Comparison of ENCODE assay signal across 18 cellular contexts in the genomic region with DNA sequence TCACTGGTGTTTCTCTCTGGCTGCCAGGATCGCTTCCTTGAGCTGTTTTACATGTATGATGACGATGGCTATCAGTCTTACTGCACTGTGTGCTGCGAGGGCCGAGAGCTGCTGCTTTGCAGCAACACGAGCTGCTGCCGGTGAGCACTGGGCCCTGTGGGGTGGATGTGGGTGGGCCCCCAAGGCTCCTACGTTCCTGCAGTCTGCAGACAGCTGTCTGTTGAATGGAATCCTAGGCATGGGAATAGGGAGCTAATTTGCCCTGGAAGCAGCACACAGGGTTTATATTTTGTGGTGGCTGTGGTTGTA. TPM values are rescaled to one million over a fixed set of nuclear protein-coding genes. Genes with fewer than 3 reads are reported as not detected.
DNase-seq lines count a peak whose midpoint lies in the region; ATAC-seq, FAIRE-seq and TF ChIP-seq lines count a peak whose summit lies in the region.
"Had no signal": no experiment of that assay in that cellular context is flagged by ENCODE, and none has a peak within 500 bp of the region (broad histone marks: within the 10 kb centered on the region; RNA-seq: fewer than 3 reads in every experiment).

No MANE protein-coding gene starts in this region.

- no peak for FAIRE-seq in GM12878 (lab: Jason Lieb, UNC)
- FAIRE-seq: GM18507 had no signal

- no peaks in the 10 kb centered on the region for H3K9me3 Mint-ChIP-seq in H9
- H3K9me3 Mint-ChIP-seq in naive thymus-derived CD4-positive, alpha-beta T cell, result no peaks in the 10 kb centered on the region
- H3K9me3 Mint-ChIP-seq: immature natural killer cell had no signal

- H2BK20ac ChIP-seq in H9 (ENCODE audit: low read depth, low read length, poor library complexity, severe bottlenecking), result no peak overlapping the region

- in situ Hi-C loops in GM12878 (cut with MboI), result no loop called here

- TF ChIP-seq CTCF in H9 (conservative IDR thresholded peaks at IDR 0.05) (no peak), GM12878 (IDR thresholded peaks at IDR 0.05 in 2 of 3, conservative IDR thresholded peaks at IDR 0.05 in 1 of 3; ENCODE audit: control insufficient read depth in 2 of 3, extremely low read depth in 1 of 3, insufficient read depth in 1 of 3, low read depth in 3 of 3, low read length in 3 of 3) (no peak)

- no TSS peak for BruUV-seq in GM12878 (replicated peaks; lab: Mats Ljungman, UMichigan)

- H3K4me3 Mint-ChIP-seq in H9, result no peak overlapping the region
- H3K4me3 Mint-ChIP-seq in naive thymus-derived CD4-positive, alpha-beta T cell, result peak overlapping the region in 2 of 10 donors; percentile 16 to 34
- H3K4me3 Mint-ChIP-seq: immature natural killer cell had no signal

- no peaks in the 10 kb centered on the region for H3K23me2 ChIP-seq in H9 (ENCODE audit: insufficient read length, low read depth, low read length, poor library complexity, severe bottlenecking)

- H3K4ac ChIP-seq in H9 (ENCODE audit: low read depth, low read length), result no peak overlapping the region

- H4K91ac ChIP-seq in H9 (ENCODE audit: insufficient read length, low read depth, low read length), result no peak overlapping the region

- no peak overlapping the region for H3K56ac ChIP-seq in H9 (ENCODE audit: insufficient read length, low read depth, low read length)

- no peak overlapping the region for H4K5ac ChIP-seq in H9 (ENCODE audit: insufficient read length, low read depth, low read length)

- RAD21 ChIA-PET in GM12878 (lab: Charles Lee; ENCODE audit: unreplicated experiment), result no interaction called here

- H3K4me1 ChIP-seq in BLaER1 (peaks cover 76% of the 10 kb centered on the region), H9 (ENCODE audit: insufficient read depth, low read length) (no peaks in the 10 kb centered on the region), GM12878 (ENCODE audit: control insufficient read depth, insufficient read depth, low read length) (peaks cover 26% of the 10 kb centered on the region)
- H3K4me1 ChIP-seq in naive thymus-derived CD4-positive, alpha-beta T cell (ENCODE audit: control insufficient read depth in 2 of 2, insufficient read depth in 2 of 2, low read length in 2 of 2), result peaks cover 3 to 45% of the 10 kb centered on the region in 2 donors
- H3K4me1 ChIP-seq: thyroid gland had no signal

- no peak overlapping the region for H3K18ac ChIP-seq in H9 (ENCODE audit: insufficient read length, low read depth, low read length)

- intact Hi-C loops in GM12878 (cut with micrococcal nuclease; ENCODE audit: unreplicated experiment), result no loop called here
- intact Hi-C loops in naive thymus-derived CD4-positive, alpha-beta T cell (cut with micrococcal nuclease), result no loop called here

- H4K8ac ChIP-seq in H9 (replicated peaks; ENCODE audit: insufficient read length, low read depth, low read length), result no peak overlapping the region

- H2AK5ac ChIP-seq in H9 (ENCODE audit: insufficient read length, low read length), result no peak overlapping the region

- no peak for TF ChIP-seq EP300 in GM12878 (IDR thresholded peaks at IDR 0.05; ENCODE audit: borderline replicate concordance in 1 of 2, control insufficient read depth in 1 of 2, low read depth in 2 of 2, low read length in 2 of 2)

- H4K20me1 ChIP-seq in BLaER1 (no peaks in the 10 kb centered on the region), H9 (ENCODE audit: control insufficient read depth, insufficient read depth, insufficient read length) (no peaks in the 10 kb centered on the region), GM12878 (ENCODE audit: control insufficient read depth, insufficient read depth) (no peaks in the 10 kb centered on the region)

- H2BK120ac ChIP-seq in H9 (ENCODE audit: low read depth, low read length, poor library complexity, severe bottlenecking), result no peak overlapping the region

- WGBS in H9 (ENCODE audit: extremely low coverage, insufficient read length, low lambda C conversion rate), result no CpG with 5 or more reads among the region's 7 CpGs
- 54% methylated on average over 7 of the region's 7 CpGs for WGBS in GM12878 (ENCODE audit: insufficient coverage, insufficient replicate concordance, low lambda C conversion rate, missing lambda C conversion rate)

- peak overlapping the region; percentile 88 for H3K27ac ChIP-seq in BLaER1
- no peak overlapping the region for H3K27ac ChIP-seq in H9 (ENCODE audit: insufficient read length, low read depth, low read length)
- H3K27ac ChIP-seq in GM12878 (ENCODE audit: control insufficient read depth, insufficient read depth), result no peak overlapping the region
- H3K27ac ChIP-seq in naive thymus-derived CD4-positive, alpha-beta T cell (ENCODE audit: low read depth, low read length), result no peak overlapping the region
- H3K27ac ChIP-seq: GM23248, heart right ventricle, right atrium auricular region, thyroid gland had no signal

- peaks cover 2% of the 10 kb centered on the region; the same call in 1 of the 2 replicates for H3K27me3 Mint-ChIP-seq in H9 (ENCODE audit: low read depth)
- H3K27me3 Mint-ChIP-seq in naive thymus-derived CD4-positive, alpha-beta T cell, result no peaks in the 10 kb centered on the region

- no peak for TF ChIP-seq POLR2A in GM12878 (IDR thresholded peaks at IDR 0.05; ENCODE audit: low read depth, low read length)

- H3K27ac Mint-ChIP-seq in H9, result peak overlapping the region in 2 of 3 experiments; percentile 95 to 97; a peak in 4 of 7 replicates
- peak overlapping the region in 8 of 9 donors; percentile 41 to 94 (median 82) for H3K27ac Mint-ChIP-seq in naive thymus-derived CD4-positive, alpha-beta T cell
- H3K27ac Mint-ChIP-seq: immature natural killer cell had no signal

- H3K79me1 ChIP-seq in H9 (ENCODE audit: insufficient read depth, low read depth, low read length, poor library complexity, severe bottlenecking), result peaks cover 2% of the 10 kb centered on the region

- peak overlapping the region; percentile 94 for H3K4me2 ChIP-seq in BLaER1
- no peak overlapping the region for H3K4me2 ChIP-seq in H9 (ENCODE audit: insufficient read depth, insufficient read length, low read length)
- no peak overlapping the region for H3K4me2 ChIP-seq in GM12878 (ENCODE audit: control insufficient read depth, insufficient read depth)

- H3K27me3 ChIP-seq in BLaER1 (no peaks in the 10 kb centered on the region), H9 (ENCODE audit: insufficient read depth, low read length) (no peaks in the 10 kb centered on the region), GM12878 (replicated peaks in 1 of 2; ENCODE audit: control insufficient read depth in 2 of 2, insufficient read depth in 2 of 2, low read length in 1 of 2) (no peaks in the 10 kb centered on the region)
- H3K27me3 ChIP-seq in naive thymus-derived CD4-positive, alpha-beta T cell (ENCODE audit: control insufficient read depth in 2 of 2, insufficient read depth in 2 of 2, low read length in 2 of 2), result no peaks in the 10 kb centered on the region
- H3K27me3 ChIP-seq: heart right ventricle, right atrium auricular region, thyroid gland had no signal

- peaks cover 20 to 29% of the 10 kb centered on the region in 2 experiments for H3K4me1 Mint-ChIP-seq in H9
- peaks cover 14 to 52% (median 50%) of the 10 kb centered on the region in 7 donors for H3K4me1 Mint-ChIP-seq in naive thymus-derived CD4-positive, alpha-beta T cell
- H3K4me1 Mint-ChIP-seq: immature natural killer cell had no signal

- POLR2A ChIA-PET in GM12878 (lab: Charles Lee), result interaction anchor here (0.5 to 0.8 kb wide), 3 partner anchors 261 to 397 kb away, joined by 3 to 6 read pairs (median 4); no protein-coding TSS in a partner anchor
- POLR2A ChIA-PET in naive thymus-derived CD4-positive, alpha-beta T cell (lab: Charles Lee), result interaction anchor here (0.8 to 2.3 kb wide), 3 partner anchors 18 to 36 kb away, joined by 3 to 10 read pairs (median 3); a partner anchor contains a TSS

- SMC1A ChIA-PET in GM12878 (lab: Charles Lee; ENCODE audit: uncharacterized antibody, unreplicated experiment), result interaction anchor here (0.8 kb wide), 1 partner anchor 88 kb away, joined by 3 read pairs; no protein-coding TSS in a partner anchor

- H3K9me3 ChIP-seq in BLaER1, result no peaks in the 10 kb centered on the region
- no peaks in the 10 kb centered on the region for H3K9me3 ChIP-seq in H9 (ENCODE audit: control insufficient read depth, low read depth, low read length)
- H3K9me3 ChIP-seq in GM12878 (replicated peaks; ENCODE audit: control insufficient read depth, insufficient read depth, low read length), result no peaks in the 10 kb centered on the region
- H3K9me3 ChIP-seq in naive thymus-derived CD4-positive, alpha-beta T cell (ENCODE audit: control insufficient read depth in 2 of 3, low read length in 3 of 3), result no peaks in the 10 kb centered on the region
- H3K9me3 ChIP-seq: Caco-2, heart right ventricle, right atrium auricular region, thyroid gland had no signal

- CTCF ChIA-PET in GM12878 (lab: Yijun Ruan, JAX), result interaction anchor here (0.8 to 1.2 kb wide), 3 partner anchors 18 to 123 kb away, joined by 3 to 4 read pairs (median 3); a partner anchor contains a TSS
- CTCF ChIA-PET in naive thymus-derived CD4-positive, alpha-beta T cell (lab: Charles Lee), result no interaction called here

- ATAC-seq in GM12878 (no peak), GM19324 (IDR thresholded peaks at IDR 0.05; ENCODE audit: low FRiP score, unreplicated experiment) (no peak), SK-N-SH treated with all-trans-retinoic acid at 6 μM for 48 hours (no peak), GM21390 (IDR thresholded peaks at IDR 0.05; ENCODE audit: unreplicated experiment) (no peak)
- ATAC-seq in naive thymus-derived CD4-positive, alpha-beta T cell, result no peak
- ATAC-seq: heart right ventricle had no signal

- H2BK5ac ChIP-seq in H9 (ENCODE audit: insufficient read length, low read length), result no peak overlapping the region

- H2AFZ ChIP-seq in H9 (ENCODE audit: low read length) (no peak overlapping the region), GM12878 (ENCODE audit: control insufficient read depth, low read depth, low read length) (peak overlapping the region; percentile 3; the same call in 1 of the 2 replicates)
- H2AFZ ChIP-seq: GM23248 had no signal

- H3K4me3 ChIP-seq in BLaER1, result peak overlapping the region; percentile 38; the same call in 1 of the 2 replicates
- H3K4me3 ChIP-seq in GM12878, result no peak overlapping the region
- H3K4me3 ChIP-seq in naive thymus-derived CD4-positive, alpha-beta T cell (ENCODE audit: low read length), result no peak overlapping the region
- H3K4me3 ChIP-seq: GM23248, heart right ventricle, right atrium auricular region, thyroid gland had no signal

- DNase-seq in H9 (no peak), GM12878 (ENCODE audit: low read depth, low spot score) (no peak), NCI-H1092 treated with DMSO at 0.1 percent for 48 hours (lab: John Stamatoyannopoulos, UW) (no peak)
- DNase-seq in naive thymus-derived CD4-positive, alpha-beta T cell, result no peak
- DNase-seq: activated CD4-positive, CD25-positive, alpha-beta regulatory T cell; Caco-2; GM23248; heart right ventricle; immature natural killer cell; NCI-H1417; NCI-H82; thyroid gland had no signal

- H2BK15ac ChIP-seq in H9 (ENCODE audit: low read depth, low read length), result no peak overlapping the region

- peaks cover 21% of the 10 kb centered on the region for H3K36me3 ChIP-seq in BLaER1
- no peaks in the 10 kb centered on the region for H3K36me3 ChIP-seq in GM12878 (ENCODE audit: control insufficient read depth in 2 of 2, insufficient read depth in 2 of 2, low read length in 1 of 2)
- H3K36me3 ChIP-seq in naive thymus-derived CD4-positive, alpha-beta T cell (ENCODE audit: control insufficient read depth in 2 of 3, insufficient read depth in 3 of 3, low read length in 3 of 3), result no peaks in the 10 kb centered on the region
- H3K36me3 ChIP-seq: right atrium auricular region, thyroid gland had no signal

- no peak for TF ChIP-seq RAD21 in GM12878 (IDR thresholded peaks at IDR 0.05; ENCODE audit: insufficient read depth, low read depth, low read length)

- H3K14ac ChIP-seq in H9 (ENCODE audit: insufficient read depth, low read length), result no peak overlapping the region

- H3K79me2 ChIP-seq in H9 (ENCODE audit: insufficient read depth, low read length), result no peaks in the 10 kb centered on the region
- H3K79me2 ChIP-seq in GM12878 (ENCODE audit: control insufficient read depth, insufficient read depth, low read length), result no peaks in the 10 kb centered on the region

- H2BK12ac ChIP-seq in H9 (ENCODE audit: insufficient read length, low read depth, low read length), result no peak overlapping the region

- no peak overlapping the region for H3T11ph ChIP-seq in H9 (ENCODE audit: low read length)

- H3K23ac ChIP-seq in H9 (ENCODE audit: insufficient read length, low read depth, low read length), result no peak overlapping the region

- H3K9ac ChIP-seq in BLaER1 (peak overlapping the region; percentile 76), H9 (ENCODE audit: extremely low read depth, insufficient read length, low read length) (no peak overlapping the region), GM12878 (ENCODE audit: control insufficient read depth, insufficient read depth, low read length) (no peak overlapping the region)
- H3K9ac ChIP-seq: GM23248 had no signal

- peaks cover 80 to 99% (median 97%) of the 10 kb centered on the region in 3 experiments for H3K36me3 Mint-ChIP-seq in H9 (ENCODE audit: insufficient read depth in 1 of 3, low read depth in 3 of 3)
- peaks cover 0 to 4% (median 0%) of the 10 kb centered on the region in 5 donors for H3K36me3 Mint-ChIP-seq in naive thymus-derived CD4-positive, alpha-beta T cell

RNA-seq across cellular contexts. Expression of a gene that starts 22.6 kb away (rescaled TPM):
- total RNA-seq in H9 (2021) (286 and 289 TPM in 2 replicates), GM12878 (2014; rRNA removed) (85.2 and 108 TPM in 2 replicates), GM12878 (2014; rRNA removed; fragmentation: Illumina TruSeq; extraction: Trizol) (83.2 and 89.2 TPM in 2 replicates), GM12878 (2021) (133 TPM in 2 replicates)
- 37.7 and 38.1 TPM in 2 replicates for total RNA-seq in GM12878 (2013; cell fraction: nucleolus; rRNA removed)
- 84.6 TPM for polyA plus RNA-seq in GM12878 (2011; ENCODE audit: low read depth)
- polyA plus RNA-seq in GM12878 (2011; rRNA removed) (117 and 137 TPM in 2 replicates), GM12878 (2014; fragmentation: Illumina TruSeq; extraction: Trizol) (151 and 168 TPM in 2 replicates), GM12878 (2014; fragmentation: Nextera tagmentation; extraction: Ambion mirVana) (100 to 1,000 TPM; 128 to 142 TPM), GM12878 (2014; rRNA removed) (108 and 117 TPM in 2 replicates), GM12878 (2016; fragmentation: Nextera tagmentation; extraction: Ambion mirVana) (100 to 1,000 TPM; 108 to 109 TPM)
- polyA plus RNA-seq in GM12878 (2011; cell fraction: cytosol; rRNA removed), result 58.1 and 75.1 TPM in 2 replicates
- polyA plus RNA-seq in GM12878 (2011; cell fraction: nucleus; rRNA removed), result 29.6 and 50.0 TPM in 2 replicates
- 84.5 and 93.7 TPM in 2 replicates for polyA plus RNA-seq in GM12878 (2012)
- 52.4 and 66.1 TPM in 2 replicates for polyA minus RNA-seq in GM12878 (2011; rRNA and poly(A)+ RNA removed)
- polyA minus RNA-seq in GM12878 (2011; cell fraction: cytosol; rRNA and poly(A)+ RNA removed), result 30.9 and 33.0 TPM in 2 replicates
- 10.6 and 19.1 TPM in 2 replicates for polyA minus RNA-seq in GM12878 (2011; cell fraction: nucleus; rRNA and poly(A)+ RNA removed)
- 100 to 1,000 TPM in 3 of 5 experiments, 10 to 100 TPM in 2; 83.0 to 118 (median 107) TPM for total RNA-seq in naive thymus-derived CD4-positive, alpha-beta T cell
- polyA plus RNA-seq in naive thymus-derived CD4-positive, alpha-beta T cell, result 100 to 1,000 TPM in 1 of 2 donors, 10 to 100 TPM in 1; 91.3 to 105 TPM

RNA-seq across cellular contexts. Expression of a gene that starts 34.9 kb away (rescaled TPM):
- total RNA-seq in H9 (2021) (980 and 996 TPM in 2 replicates), GM12878 (2014; rRNA removed) (1.1 and 1.6 TPM in 2 replicates), GM12878 (2014; rRNA removed; fragmentation: Illumina TruSeq; extraction: Trizol) (1.2 TPM in 2 replicates), GM12878 (2021) (1.8 and 1.9 TPM in 2 replicates)
- 0.40 and 0.47 TPM in 2 replicates for total RNA-seq in GM12878 (2013; cell fraction: nucleolus; rRNA removed)
- 0.25 TPM for polyA plus RNA-seq in GM12878 (2011; ENCODE audit: low read depth)
- polyA plus RNA-seq in GM12878 (2011; rRNA removed) (0.22 and 0.24 TPM in 2 replicates), GM12878 (2014; fragmentation: Illumina TruSeq; extraction: Trizol) (0.82 and 1.4 TPM in 2 replicates), GM12878 (2014; fragmentation: Nextera tagmentation; extraction: Ambion mirVana) (under 1 TPM; 0.23 to 0.33 TPM), GM12878 (2014; rRNA removed) (1.7 and 1.9 TPM in 2 replicates), GM12878 (2016; fragmentation: Nextera tagmentation; extraction: Ambion mirVana) (1 to 10 TPM in 1 of 2 experiments, under 1 TPM in 1; 0.82 to 1.5 TPM)
- 0.15 and 0.24 TPM in 2 replicates for polyA plus RNA-seq in GM12878 (2011; cell fraction: cytosol; rRNA removed)
- polyA plus RNA-seq in GM12878 (2011; cell fraction: nucleus; rRNA removed), result 0.78 and 0.82 TPM in 2 replicates
- polyA plus RNA-seq in GM12878 (2012), result 0.49 and 0.50 TPM in 2 replicates
- polyA minus RNA-seq in GM12878 (2011; rRNA and poly(A)+ RNA removed), result 0.15 and 0.46 TPM in 2 replicates
- not detected in 2 replicates for polyA minus RNA-seq in GM12878 (2011; cell fraction: cytosol; rRNA and poly(A)+ RNA removed)
- polyA minus RNA-seq in GM12878 (2011; cell fraction: nucleus; rRNA and poly(A)+ RNA removed), result 0.12 and 0.19 TPM in 2 replicates
- total RNA-seq in naive thymus-derived CD4-positive, alpha-beta T cell, result 1 to 10 TPM in 1 of 5 experiments, under 1 TPM in 4; 0.32 to 2.5 (median 0.66) TPM
- under 1 TPM; 0.33 to 0.72 TPM for polyA plus RNA-seq in naive thymus-derived CD4-positive, alpha-beta T cell

RNA-seq across cellular contexts. Expression of a gene that starts 53.8 kb away (rescaled TPM):
- total RNA-seq in H9 (2021) (65.0 and 66.1 TPM in 2 replicates), GM12878 (2014; rRNA removed) (24.7 and 25.0 TPM in 2 replicates), GM12878 (2014; rRNA removed; fragmentation: Illumina TruSeq; extraction: Trizol) (20.7 and 21.4 TPM in 2 replicates), GM12878 (2021) (26.5 and 27.2 TPM in 2 replicates)
- total RNA-seq in GM12878 (2013; cell fraction: nucleolus; rRNA removed), result 13.4 and 14.1 TPM in 2 replicates
- 22.1 TPM for polyA plus RNA-seq in GM12878 (2011; ENCODE audit: low read depth)
- polyA plus RNA-seq in GM12878 (2011; rRNA removed) (26.3 and 28.3 TPM in 2 replicates), GM12878 (2014; fragmentation: Illumina TruSeq; extraction: Trizol) (32.0 and 41.2 TPM in 2 replicates), GM12878 (2014; fragmentation: Nextera tagmentation; extraction: Ambion mirVana) (10 to 100 TPM in 1 of 2 experiments, 1 to 10 TPM in 1; 9.1 to 19.4 TPM), GM12878 (2014; rRNA removed) (32.4 and 34.7 TPM in 2 replicates), GM12878 (2016; fragmentation: Nextera tagmentation; extraction: Ambion mirVana) (10 to 100 TPM; 55.5 to 61.0 TPM)
- 24.3 and 26.5 TPM in 2 replicates for polyA plus RNA-seq in GM12878 (2011; cell fraction: cytosol; rRNA removed)
- polyA plus RNA-seq in GM12878 (2011; cell fraction: nucleus; rRNA removed), result 14.8 and 17.5 TPM in 2 replicates
- 22.6 and 22.9 TPM in 2 replicates for polyA plus RNA-seq in GM12878 (2012)
- polyA minus RNA-seq in GM12878 (2011; rRNA and poly(A)+ RNA removed), result 9.1 and 12.0 TPM in 2 replicates
- polyA minus RNA-seq in GM12878 (2011; cell fraction: cytosol; rRNA and poly(A)+ RNA removed), result 3.4 and 5.3 TPM in 2 replicates
- 2.4 and 3.6 TPM in 2 replicates for polyA minus RNA-seq in GM12878 (2011; cell fraction: nucleus; rRNA and poly(A)+ RNA removed)
- 10 to 100 TPM; 31.5 to 66.3 (median 40.3) TPM for total RNA-seq in naive thymus-derived CD4-positive, alpha-beta T cell
- polyA plus RNA-seq in naive thymus-derived CD4-positive, alpha-beta T cell, result 100 to 1,000 TPM; 141 TPM

Comparison
In these comparisons a context has a peak if more than half of its experiments do, and no peak if none do; other contexts are left out.
1. RNA of a gene that starts 34.9 kb away (total RNA-seq): 980 to 996 TPM in H9; 0.40 to 1.9 TPM in GM12878 and 0.32 to 2.5 TPM in naive thymus-derived CD4-positive, alpha-beta T cell; every median in the first group is over 100 times any median in the second.